1 cellular context compared by ENCODE assay signal in the genomic region with DNA sequence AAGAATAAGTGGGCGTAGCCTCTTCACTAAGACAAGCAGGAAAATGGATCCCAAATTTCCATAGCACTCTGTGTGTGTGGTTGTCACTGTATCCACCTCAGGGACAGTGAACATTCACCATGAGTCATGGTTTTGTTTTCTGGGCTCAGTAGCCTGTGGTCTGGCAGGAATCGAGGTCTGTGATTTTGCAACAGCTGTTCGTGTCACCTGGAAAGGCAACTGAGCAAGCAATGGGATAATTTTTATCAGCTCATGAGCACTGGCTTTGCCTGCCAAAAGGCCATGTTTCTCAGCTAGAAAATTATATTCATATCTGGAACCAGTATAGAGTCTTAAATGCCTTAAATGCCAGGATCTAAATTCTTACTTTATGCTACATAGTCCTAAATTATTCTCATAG.
A peak's percentile ranks its signal among the peaks of the same experiment; 100 is the strongest.
TF ChIP-seq lines count a peak whose summit lies in the region.

No MANE protein-coding gene starts in this region.

TF ChIP-seq in K562, 482 proteins besides CTCF, POLR2A, EP300 and RAD21 (continued from another document):
- TF ChIP-seq PRDM10 (IDR thresholded peaks at IDR 0.05; ENCODE audit: partially characterized antibody) (no peak), CEBPG (CRISPR knock-in tag; IDR thresholded peaks at IDR 0.05) (no peak), CEBPG (tag; conservative IDR thresholded peaks at IDR 0.05 in 1 of 2, IDR thresholded peaks at IDR 0.05 in 1 of 2) (peak; percentile 38 to 60; a peak in 3 of 4 replicates), CHAMP1 (IDR thresholded peaks at IDR 0.05) (peak; percentile 24; the same call in 1 of the 2 replicates), ZSCAN32 (CRISPR knock-in tag; IDR thresholded peaks at IDR 0.05) (no peak), TEAD4 (IDR thresholded peaks at IDR 0.05; ENCODE audit: low read length) (peak; percentile 40; the same call in 1 of the 2 replicates), TEAD4 (CRISPR knock-in tag; IDR thresholded peaks at IDR 0.05; ENCODE audit: borderline replicate concordance) (no peak), KDM1A (IDR thresholded peaks at IDR 0.05) (peak; percentile 78 to 86), CC2D1A (IDR thresholded peaks at IDR 0.05) (no peak), CBFA2T3 (IDR thresholded peaks at IDR 0.05) (peak; percentile 80), DPF2 (IDR thresholded peaks at IDR 0.05) (peak; percentile 35; the same call in 1 of the 2 replicates), ZNF707 (CRISPR knock-in tag; conservative IDR thresholded peaks at IDR 0.05) (no peak), TCF3 (CRISPR knock-in tag; IDR thresholded peaks at IDR 0.05) (peak; percentile 41; the same call in 1 of the 2 replicates), RCOR1 (IDR thresholded peaks at IDR 0.05; ENCODE audit: borderline replicate concordance in 1 of 2, low read depth in 2 of 2, low read length in 2 of 2) (peak in 1 of 2 experiments; percentile 74; a peak in 2 of 4 replicates), ARID1B (IDR thresholded peaks at IDR 0.05) (peak; percentile 60), HDAC1 (IDR thresholded peaks at IDR 0.05) (peak in 1 of 2 experiments; percentile 43; a peak in 2 of 4 replicates), ATF3 (IDR thresholded peaks at IDR 0.05) (peak; percentile 78), ATF3 (CRISPR knock-in tag; conservative IDR thresholded peaks at IDR 0.05) (no peak), CXXC5 (CRISPR knock-in tag; IDR thresholded peaks at IDR 0.05) (0 out of 2 replicates have a peak, but pooled peaks have one; percentile 12), NFE2 (IDR thresholded peaks at IDR 0.05; ENCODE audit: low read depth) (0 out of 2 replicates have a peak, but pooled peaks have one; percentile 34), CEBPB (tag; IDR thresholded peaks at IDR 0.05) (peak; percentile 73), JUND (IDR thresholded peaks at IDR 0.05; ENCODE audit: borderline replicate concordance, low read depth, low read length) (peak; percentile 75; the same call in 1 of the 2 replicates), JUND (tag; IDR thresholded peaks at IDR 0.05; ENCODE audit: borderline replicate concordance, low read depth, low read length) (peak; percentile 66; the same call in 1 of the 3 replicates), HDAC2 (IDR thresholded peaks at IDR 0.05) (0 out of 2 replicates have a peak, but pooled peaks have one; percentile 23), FOSL1 (tag; conservative IDR thresholded peaks at IDR 0.05) (peak; percentile 85), NEUROD1 (IDR thresholded peaks at IDR 0.05; ENCODE audit: borderline replicate concordance, low read depth, low read length, partially characterized antibody) (no peak), BHLHE40 (IDR thresholded peaks at IDR 0.05; ENCODE audit: low read length) (0 out of 2 replicates have a peak, but pooled peaks have one; percentile 18), ZEB2 (IDR thresholded peaks at IDR 0.05) (peak; percentile 31; the same call in 1 of the 2 replicates), TAF9B (IDR thresholded peaks at IDR 0.05; ENCODE audit: partially characterized antibody) (peak; percentile 54), POLR2AphosphoS5 (IDR thresholded peaks at IDR 0.05; ENCODE audit: control insufficient read depth, insufficient read depth, low read depth, low read length) (no peak), TAL1 (IDR thresholded peaks at IDR 0.05) (peak; percentile 8; the same call in 1 of the 2 replicates)
- TF ChIP-seq, protein P1, sequence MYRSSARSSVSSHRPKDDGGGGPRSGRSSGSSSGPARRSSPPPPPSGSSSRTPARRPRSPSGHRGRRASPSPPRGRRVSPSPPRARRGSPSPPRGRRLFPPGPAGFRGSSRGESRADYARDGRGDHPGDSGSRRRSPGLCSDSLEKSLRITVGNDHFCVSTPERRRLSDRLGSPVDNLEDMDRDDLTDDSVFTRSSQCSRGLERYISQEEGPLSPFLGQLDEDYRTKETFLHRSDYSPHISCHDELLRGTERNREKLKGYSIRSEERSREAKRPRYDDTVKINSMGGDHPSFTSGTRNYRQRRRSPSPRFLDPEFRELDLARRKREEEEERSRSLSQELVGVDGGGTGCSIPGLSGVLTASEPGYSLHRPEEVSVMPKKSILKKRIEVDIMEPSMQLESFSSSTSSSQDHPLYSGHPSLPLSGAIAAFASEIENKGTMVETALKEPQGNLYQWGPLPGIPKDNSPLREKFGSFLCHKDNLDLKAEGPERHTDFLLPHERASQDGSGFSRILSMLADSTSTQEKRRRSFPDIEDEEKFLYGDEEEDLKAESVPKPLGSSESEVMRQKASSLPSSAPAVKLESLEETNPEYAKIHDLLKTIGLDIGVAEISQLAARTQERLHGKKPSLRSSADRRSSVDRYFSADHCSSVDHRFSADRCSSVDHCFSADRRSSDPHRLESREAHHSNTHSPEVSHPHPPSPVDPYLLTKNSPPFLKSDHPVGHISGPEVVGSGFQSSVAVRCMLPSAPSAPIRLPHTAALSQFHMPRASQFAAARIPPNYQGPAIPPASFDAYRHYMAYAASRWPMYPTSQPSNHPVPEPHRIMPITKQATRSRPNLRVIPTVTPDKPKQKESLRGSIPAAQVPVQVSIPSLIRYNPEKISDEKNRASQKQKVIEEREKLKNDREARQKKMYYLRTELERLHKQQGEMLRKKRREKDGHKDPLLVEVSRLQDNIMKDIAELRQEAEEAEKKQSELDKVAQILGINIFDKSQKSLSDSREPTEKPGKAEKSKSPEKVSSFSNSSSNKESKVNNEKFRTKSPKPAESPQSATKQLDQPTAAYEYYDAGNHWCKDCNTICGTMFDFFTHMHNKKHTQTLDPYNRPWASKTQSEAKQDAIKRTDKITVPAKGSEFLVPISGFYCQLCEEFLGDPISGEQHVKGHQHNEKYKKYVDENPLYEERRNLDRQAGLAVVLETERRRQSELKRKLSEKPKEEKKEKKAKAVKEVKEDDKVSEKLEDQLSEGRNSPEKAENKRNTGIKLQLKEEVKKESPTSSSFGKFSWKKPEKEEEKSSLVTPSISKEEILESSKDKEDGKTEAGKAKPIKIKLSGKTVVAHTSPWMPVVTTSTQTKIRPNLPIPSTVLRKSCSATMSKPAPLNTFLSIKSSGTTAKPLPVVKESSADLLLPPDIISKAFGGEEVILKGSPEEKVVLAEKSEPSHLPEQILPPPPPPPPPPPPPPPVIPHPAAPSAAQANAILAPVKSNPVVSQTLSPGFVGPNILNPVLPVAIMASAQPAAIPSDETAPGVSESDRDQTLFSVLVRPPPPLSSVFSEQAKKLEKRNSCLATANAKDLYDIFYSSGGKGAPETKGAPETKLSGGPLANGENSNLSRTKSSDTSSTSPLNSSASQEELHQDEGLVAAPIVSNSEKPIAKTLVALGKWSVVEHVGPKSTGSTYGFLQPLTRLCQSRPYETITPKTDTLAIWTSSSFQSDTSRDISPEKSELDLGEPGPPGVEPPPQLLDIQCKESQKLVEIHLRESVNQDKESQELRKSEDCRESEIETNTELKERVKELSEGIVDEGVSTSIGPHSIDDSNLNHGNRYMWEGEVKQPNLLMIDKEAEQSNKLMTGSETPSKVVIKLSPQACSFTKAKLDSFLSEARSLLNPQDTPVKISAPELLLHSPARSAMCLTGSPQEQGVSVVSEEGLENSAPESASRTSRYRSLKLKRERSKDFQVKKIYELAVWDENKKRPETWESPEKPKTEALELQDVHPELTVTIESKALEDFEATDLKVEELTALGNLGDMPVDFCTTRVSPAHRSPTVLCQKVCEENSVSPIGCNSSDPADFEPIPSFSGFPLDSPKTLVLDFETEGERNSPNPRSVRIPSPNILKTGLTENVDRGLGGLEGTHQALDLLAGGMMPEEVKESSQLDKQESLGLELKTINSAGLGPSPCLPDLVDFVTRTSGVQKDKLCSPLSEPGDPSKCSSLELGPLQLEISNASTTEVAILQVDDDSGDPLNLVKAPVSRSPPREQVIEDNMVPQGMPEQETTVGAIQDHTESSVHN (IDR thresholded peaks at IDR 0.05; ENCODE audit: borderline replicate concordance in 1 of 2, low read depth in 1 of 2) = 0 out of 4 replicates have a peak, but pooled peaks of 1 of the 2 experiments have one; percentile 30
- TF ChIP-seq, protein P2, sequence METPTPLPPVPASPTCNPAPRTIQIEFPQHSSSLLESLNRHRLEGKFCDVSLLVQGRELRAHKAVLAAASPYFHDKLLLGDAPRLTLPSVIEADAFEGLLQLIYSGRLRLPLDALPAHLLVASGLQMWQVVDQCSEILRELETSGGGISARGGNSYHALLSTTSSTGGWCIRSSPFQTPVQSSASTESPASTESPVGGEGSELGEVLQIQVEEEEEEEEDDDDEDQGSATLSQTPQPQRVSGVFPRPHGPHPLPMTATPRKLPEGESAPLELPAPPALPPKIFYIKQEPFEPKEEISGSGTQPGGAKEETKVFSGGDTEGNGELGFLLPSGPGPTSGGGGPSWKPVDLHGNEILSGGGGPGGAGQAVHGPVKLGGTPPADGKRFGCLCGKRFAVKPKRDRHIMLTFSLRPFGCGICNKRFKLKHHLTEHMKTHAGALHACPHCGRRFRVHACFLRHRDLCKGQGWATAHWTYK (CRISPR knock-in tag; IDR thresholded peaks at IDR 0.05) = no peak
- TF ChIP-seq, protein P3, sequence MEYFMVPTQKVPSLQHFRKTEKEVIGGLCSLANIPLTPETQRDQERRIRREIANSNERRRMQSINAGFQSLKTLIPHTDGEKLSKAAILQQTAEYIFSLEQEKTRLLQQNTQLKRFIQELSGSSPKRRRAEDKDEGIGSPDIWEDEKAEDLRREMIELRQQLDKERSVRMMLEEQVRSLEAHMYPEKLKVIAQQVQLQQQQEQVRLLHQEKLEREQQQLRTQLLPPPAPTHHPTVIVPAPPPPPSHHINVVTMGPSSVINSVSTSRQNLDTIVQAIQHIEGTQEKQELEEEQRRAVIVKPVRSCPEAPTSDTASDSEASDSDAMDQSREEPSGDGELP (CRISPR knock-in tag; IDR thresholded peaks at IDR 0.05; ENCODE audit: borderline replicate concordance) = peak; percentile 72
